Comparison of ENCODE assay signal across 11 cellular contexts in genomic region chr1:41493117-41493536, GRCh38. TPM values are rescaled to one million over a fixed set of nuclear protein-coding genes. Genes with fewer than 3 reads are reported as not detected.
DNase-seq lines count a peak whose midpoint lies in the region; ATAC-seq and TF ChIP-seq lines count a peak whose summit lies in the region.
"Had no signal": no experiment of that assay in that cellular context is flagged by ENCODE, and none has a peak within 500 bp of the region (broad histone marks: within the 10 kb centered on the region; RNA-seq: fewer than 3 reads in every experiment).

No MANE protein-coding gene starts in this region.

- CTCF ChIA-PET in PC-3 (lab: Charles Lee): interaction anchor here (0.6 to 1.4 kb wide), 2 partner anchors 10 to 213 kb away, joined by 3 read pairs; no protein-coding TSS in a partner anchor

- H2AFZ ChIP-seq in PC-3 (ENCODE audit: low read length): no peak overlapping the region
- H2AFZ ChIP-seq in trophoblast cell (ENCODE audit: insufficient read depth, low read length, poor library complexity): no peak overlapping the region

- no peak for DNase-seq in activated CD4-positive, CD25-positive, alpha-beta regulatory T cell treated with anti-CD3 and anti-CD28 coated beads, Interleukin-2, amount 50 U/mL, for 72 hours
- DNase-seq in PC-3 (peak; percentile 70), coronary artery (ENCODE audit: low spot score) (no peak), trophoblast cell (no peak), putamen (ENCODE audit: low spot score) (no peak), NCI-H2196 treated with DMSO at 0.1 percent for 48 hours (lab: John Stamatoyannopoulos, UW; ENCODE audit: unreplicated experiment) (no peak)
- DNase-seq: aorta, NCI-H510A had no signal

- H3K27me3 ChIP-seq in PC-3 (ENCODE audit: low read length) (no peaks in the 10 kb centered on the region), trophoblast cell (ENCODE audit: insufficient read depth, low read length) (no peaks in the 10 kb centered on the region)
- H3K27me3 ChIP-seq: pancreas had no signal

- H4K8ac ChIP-seq in trophoblast cell (ENCODE audit: low read depth, low read length): no peak overlapping the region

- no peak overlapping the region for H3K23ac ChIP-seq in trophoblast cell (ENCODE audit: low read length)

- no peak overlapping the region for H4K12ac ChIP-seq in trophoblast cell (ENCODE audit: low read depth, low read length)

- intact Hi-C loops in PC-3 (cut with micrococcal nuclease): no loop called here

- H3K79me2 ChIP-seq in PC-3 (ENCODE audit: low read length) (no peaks in the 10 kb centered on the region), trophoblast cell (ENCODE audit: control insufficient read depth, insufficient read depth, low read length, poor library complexity) (peaks cover 5% of the 10 kb centered on the region)

- peak overlapping the region; percentile 80 for H2BK12ac ChIP-seq in trophoblast cell (ENCODE audit: low read length)

- H3K18ac ChIP-seq in trophoblast cell (ENCODE audit: low read length): no peak overlapping the region

- peak overlapping the region; percentile 47 for H4K91ac ChIP-seq in trophoblast cell (ENCODE audit: low read depth, low read length)

- POLR2A ChIA-PET in PC-3 (lab: Charles Lee; ENCODE audit: unreplicated experiment): no interaction called here

- H2BK120ac ChIP-seq in trophoblast cell (ENCODE audit: insufficient read depth, low read length, poor library complexity): no peak overlapping the region

- H3K36me3 ChIP-seq in PC-3 (ENCODE audit: low read depth, low read length): no peaks in the 10 kb centered on the region
- no peaks in the 10 kb centered on the region for H3K36me3 ChIP-seq in trophoblast cell (ENCODE audit: control insufficient read depth in 1 of 2, insufficient read depth in 2 of 2, low read length in 2 of 2)
- H3K36me3 ChIP-seq: pancreas had no signal

- no peak overlapping the region for H2BK5ac ChIP-seq in trophoblast cell (ENCODE audit: low read depth, low read length, poor library complexity)

- H3F3A ChIP-seq in PC-3 (ENCODE audit: low read length, unreplicated experiment): no peaks in the 10 kb centered on the region

- peaks cover 25% of the 10 kb centered on the region for H3K79me1 ChIP-seq in trophoblast cell (ENCODE audit: low read length)

- H4K20me1 ChIP-seq in PC-3 (ENCODE audit: low read length): no peaks in the 10 kb centered on the region

- H3K27ac ChIP-seq in PC-3 (ENCODE audit: low read length) (peak overlapping the region; percentile 12; the same call in 1 of the 2 replicates), coronary artery (peak overlapping the region; percentile 20 to 37), trophoblast cell (ENCODE audit: low read depth, low read length) (no peak overlapping the region)
- H3K27ac ChIP-seq: pancreas had no signal

- H3K4ac ChIP-seq in trophoblast cell (ENCODE audit: low read depth, low read length): no peak overlapping the region

- no TSS peak for BruUV-seq in PC-3 (replicated peaks; lab: Mats Ljungman, UMichigan)

- no peak overlapping the region for H3K9ac ChIP-seq in PC-3 (ENCODE audit: low read length)
- no peak overlapping the region for H3K9ac ChIP-seq in trophoblast cell (ENCODE audit: low read length)

- H3K4me2 ChIP-seq in PC-3 (ENCODE audit: low read length) (no peak overlapping the region), trophoblast cell (ENCODE audit: low read length) (no peak overlapping the region)

- peak overlapping the region; percentile 32 for H3K14ac ChIP-seq in trophoblast cell (ENCODE audit: low read length)

- H3K9me3 ChIP-seq in PC-3 (ENCODE audit: low read length) (no peaks in the 10 kb centered on the region), trophoblast cell (ENCODE audit: insufficient read depth, low read depth, low read length) (peaks cover 2% of the 10 kb centered on the region)
- H3K9me3 ChIP-seq: pancreas had no signal

- H3K4me3 ChIP-seq in PC-3 (ENCODE audit: low read length): no peak overlapping the region
- no peak overlapping the region for H3K4me3 ChIP-seq in coronary artery
- H3K4me3 ChIP-seq in trophoblast cell (ENCODE audit: low read depth, low read length): no peak overlapping the region
- H3K4me3 ChIP-seq: pancreas had no signal

- TF ChIP-seq CTCF in PC-3 (conservative IDR thresholded peaks at IDR 0.05; ENCODE audit: low read depth, low read length): no peak
- TF ChIP-seq CTCF in coronary artery (IDR thresholded peaks at IDR 0.05): no peak

- H3K4me1 ChIP-seq in PC-3 (ENCODE audit: insufficient read depth, low read length) (peaks cover 15% of the 10 kb centered on the region), trophoblast cell (ENCODE audit: control insufficient read depth in 1 of 2, insufficient read depth in 2 of 2, low read length in 2 of 2) (peaks cover 31 to 33% of the 10 kb centered on the region in 2 experiments)

- no CpG with 5 or more reads among the region's 5 CpGs for WGBS in trophoblast cell (ENCODE audit: extremely low coverage, insufficient coverage, insufficient read length)

- H2AK5ac ChIP-seq in trophoblast cell (ENCODE audit: low read length): peak overlapping the region; percentile 59

- peak; percentile 61 to 70 for ATAC-seq in activated CD4-positive, CD25-positive, alpha-beta regulatory T cell treated with anti-CD3 and anti-CD28 coated beads, Interleukin-2, amount 50 U/mL, for 24 hours
- peak; percentile 44 for ATAC-seq in PC-3
- ATAC-seq in HG02623 (IDR thresholded peaks at IDR 0.05; ENCODE audit: unreplicated experiment): no peak
- ATAC-seq: pancreas had no signal

- H3K9me2 ChIP-seq in PC-3 (replicated peaks; ENCODE audit: low read length): no peaks in the 10 kb centered on the region

RNA-seq across cellular contexts. Expression of gene EDN2, which starts 8.6 kb away (rescaled TPM):
- 0.36 TPM in 1 of 2 replicates, not detected in the other for total RNA-seq in PC-3 (2014; rRNA removed)
- polyA plus RNA-seq in trophoblast cell (2013): 0.14 and 0.19 TPM in 2 replicates
